Comparison of ENCODE assay signal across 15 cellular contexts in the genomic region with DNA sequence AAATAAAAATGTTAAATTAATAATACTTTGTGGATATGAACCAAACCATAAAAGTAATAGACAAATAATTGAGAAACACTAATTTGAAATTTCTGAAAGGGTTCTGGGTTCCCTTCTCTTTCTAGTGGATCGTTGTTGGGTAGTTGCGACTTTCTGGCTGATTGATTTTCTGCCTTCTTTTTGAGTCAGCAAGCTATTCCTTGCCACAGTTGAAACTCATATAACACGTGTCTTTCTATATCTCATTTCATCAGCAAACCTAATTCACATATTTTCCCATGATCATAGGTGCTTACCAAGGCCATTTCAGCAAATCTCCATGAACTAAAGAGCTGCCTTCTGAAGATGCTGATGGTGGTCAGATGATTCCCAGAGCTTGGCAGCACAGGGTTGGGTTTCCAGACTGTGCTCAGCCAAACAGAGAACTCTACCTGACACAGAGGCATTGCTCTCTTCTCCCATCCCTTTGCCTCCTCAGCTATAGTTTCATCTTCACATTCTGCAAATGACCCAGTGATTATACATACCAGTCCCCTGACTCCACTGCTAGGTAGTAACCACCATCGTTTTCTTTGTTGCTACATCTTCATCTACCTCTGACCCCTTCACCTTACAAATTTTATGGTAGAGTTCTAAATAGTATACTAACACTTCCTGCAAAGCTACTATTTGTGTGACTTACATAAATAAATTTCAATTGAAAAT.
DNase-seq lines count a peak whose midpoint lies in the region; ATAC-seq and TF ChIP-seq lines count a peak whose summit lies in the region.
"Had no signal": no experiment of that assay in that cellular context is flagged by ENCODE, and none has a peak within 500 bp of the region (broad histone marks: within the 10 kb centered on the region; RNA-seq: fewer than 3 reads in every experiment).

No MANE protein-coding gene starts in this region.

- TF ChIP-seq CTCF in GM20000 (IDR thresholded peaks at IDR 0.05; ENCODE audit: extremely low read depth, missing control alignments) (no peak), MM.1S (IDR thresholded peaks at IDR 0.05; ENCODE audit: low read length) (no peak), ovary (IDR thresholded peaks at IDR 0.05) (no peak), psoas muscle (IDR thresholded peaks at IDR 0.05) (no peak)

- TF ChIP-seq POLR2A in ovary (IDR thresholded peaks at IDR 0.05), result no peak

- no peak overlapping the region for H3K4me2 ChIP-seq in MM.1S (ENCODE audit: low read depth, low read length)

- no peaks in the 10 kb centered on the region for H3K36me3 ChIP-seq in MM.1S (replicated peaks; ENCODE audit: insufficient read depth, low read length)
- no peaks in the 10 kb centered on the region for H3K36me3 ChIP-seq in ovary
- no peaks in the 10 kb centered on the region for H3K36me3 ChIP-seq in psoas muscle (ENCODE audit: insufficient read depth in 1 of 2, low read depth in 1 of 2)

- ATAC-seq in GM18502 (IDR thresholded peaks at IDR 0.05; ENCODE audit: poor library complexity, unreplicated experiment), result peak; percentile 83
- peak; percentile 55 for ATAC-seq in HG02759 (IDR thresholded peaks at IDR 0.05; ENCODE audit: unreplicated experiment)
- ATAC-seq in HG03457 (IDR thresholded peaks at IDR 0.05; ENCODE audit: unreplicated experiment), result peak; percentile 56
- no peak for ATAC-seq in psoas muscle
- ATAC-seq: body of pancreas; left ventricle myocardium superior; naive thymus-derived CD4-positive, alpha-beta T cell had no signal

- no peak overlapping the region for H2AFZ ChIP-seq in MM.1S (ENCODE audit: low read length)

- H3K4me1 ChIP-seq in MM.1S (ENCODE audit: low read length), result no peaks in the 10 kb centered on the region
- H3K4me1 ChIP-seq in ovary (ENCODE audit: insufficient read depth), result no peaks in the 10 kb centered on the region
- H3K4me1 ChIP-seq in psoas muscle, result no peaks in the 10 kb centered on the region
- H3K4me1 ChIP-seq: body of pancreas had no signal

- no peaks in the 10 kb centered on the region for H3K9me2 ChIP-seq in MM.1S (replicated peaks; ENCODE audit: insufficient read depth, low read length)

- WGBS in ovary, 3 donors, result 46 to 67% (median 48%) methylated on average over 4 of the region's 4 CpGs
- 45 to 61% (median 61%) methylated on average over 4 of the region's 4 CpGs for WGBS in psoas muscle, 3 donors

- no peak for TF ChIP-seq EP300 in ovary (IDR thresholded peaks at IDR 0.05)

- H3K27me3 ChIP-seq in MM.1S (replicated peaks; ENCODE audit: insufficient read depth, low read length) (no peaks in the 10 kb centered on the region), ovary (no peaks in the 10 kb centered on the region), psoas muscle (ENCODE audit: insufficient read depth in 3 of 3, low read length in 2 of 3) (no peaks in the 10 kb centered on the region)
- H3K27me3 ChIP-seq: body of pancreas had no signal

- H3K27ac ChIP-seq in MM.1S (ENCODE audit: low read length) (no peak overlapping the region), ovary (no peak overlapping the region), psoas muscle (no peak overlapping the region)
- H3K27ac ChIP-seq: body of pancreas, VCaP had no signal

- no peaks in the 10 kb centered on the region for H3F3A ChIP-seq in MM.1S (ENCODE audit: insufficient read depth, low read length)

- no peaks in the 10 kb centered on the region for H3K79me2 ChIP-seq in MM.1S (ENCODE audit: low read length)

- no peak overlapping the region for H3K9ac ChIP-seq in MM.1S (ENCODE audit: low read length)

- H4K20me1 ChIP-seq in MM.1S (ENCODE audit: insufficient read depth, low read length), result no peaks in the 10 kb centered on the region

- intact Hi-C loops in ovary (cut with DNase I), result no loop called here
- intact Hi-C loops in psoas muscle (cut with DNase I), result no loop called here

- H3K4me3 ChIP-seq in MM.1S (ENCODE audit: low read length) (no peak overlapping the region), ovary (no peak overlapping the region), psoas muscle (no peak overlapping the region)
- H3K4me3 ChIP-seq: body of pancreas had no signal

- H3K9me3 ChIP-seq in MM.1S (replicated peaks; ENCODE audit: insufficient read depth, low read length), result no peaks in the 10 kb centered on the region
- no peaks in the 10 kb centered on the region for H3K9me3 ChIP-seq in ovary
- H3K9me3 ChIP-seq in psoas muscle, result no peaks in the 10 kb centered on the region
- H3K9me3 ChIP-seq: body of pancreas had no signal

- DNase-seq in GM20000 (ENCODE audit: low spot score) (peak; percentile 12), MM.1S (no peak), ovary (no peak), GM19238 (ENCODE audit: insufficient read length, low spot score) (no peak), psoas muscle (no peak)
- DNase-seq: activated naive CD4-positive, alpha-beta T cell; body of pancreas; left ventricle myocardium superior; naive thymus-derived CD4-positive, alpha-beta T cell; NCI-H1092 treated with DMSO at 0.1 percent for 48 hours; NCI-H2227 treated with DMSO at 0.1 percent for 48 hours had no signal

Comparison
In these comparisons a context has a peak if more than half of its experiments do, and no peak if none do; other contexts are left out.
1. ATAC-seq: peak in GM18502 (single experiment), HG02759 (single experiment) and HG03457 (single experiment); none in psoas muscle (0 of 4).